ENCODE assay signal across 8 cellular contexts in the genomic region with DNA sequence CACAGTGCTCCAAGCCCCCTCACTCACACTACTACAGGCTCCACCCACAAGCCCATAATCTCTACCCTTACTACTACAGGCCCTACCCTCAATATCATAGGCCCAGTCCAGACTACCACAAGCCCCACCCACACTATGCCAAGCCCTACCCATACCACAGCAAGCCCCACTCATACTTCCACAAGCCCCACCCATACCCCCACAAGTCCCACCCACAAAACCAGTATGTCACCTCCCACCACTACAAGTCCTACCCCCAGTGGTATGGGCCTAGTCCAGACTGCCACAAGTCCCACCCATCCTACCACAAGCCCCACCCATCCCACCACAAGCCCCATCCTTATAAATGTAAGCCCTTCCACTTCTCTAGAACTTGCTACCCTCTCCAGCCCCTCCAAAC. TPM values are rescaled to one million over a fixed set of nuclear protein-coding genes. Genes with fewer than 3 reads are reported as not detected.
A peak's percentile ranks its signal among the peaks of the same experiment; 100 is the strongest.
DNase-seq lines count a peak whose midpoint lies in the region; ATAC-seq and TF ChIP-seq lines count a peak whose summit lies in the region.

No MANE protein-coding gene starts in this region.

- no TSS peak for BruUV-seq in OCI-LY7 (replicated peaks; lab: Mats Ljungman, UMichigan)

- peaks cover 10% of the 10 kb centered on the region; the same call in 1 of the 2 replicates for H3K79me2 ChIP-seq in OCI-LY7 (ENCODE audit: insufficient read depth, low read depth, low read length)

- POLR2A ChIA-PET in OCI-LY7 (lab: Charles Lee) = no interaction called here

- H3K36me3 ChIP-seq in OCI-LY7 (ENCODE audit: insufficient read depth, low read length) (peaks cover 11% of the 10 kb centered on the region; the same call in 1 of the 2 replicates), gastroesophageal sphincter (peaks cover 0 to 85% of the 10 kb centered on the region in 2 donors)

- no peak overlapping the region for H3K4me3 ChIP-seq in OCI-LY7 (ENCODE audit: low read depth, low read length, poor library complexity, severe bottlenecking)
- no peak overlapping the region for H3K4me3 ChIP-seq in gastroesophageal sphincter

- H3K27me3 ChIP-seq in gastroesophageal sphincter = no peaks in the 10 kb centered on the region

- DNase-seq in NCI-H2227 (lab: John Stamatoyannopoulos, UW; ENCODE audit: unreplicated experiment) = peak; percentile 21
- DNase-seq in NCI-H2227 treated with DMSO at 0.1 percent for 48 hours (lab: John Stamatoyannopoulos, UW) = no peak
- DNase-seq in OCI-LY7 (ENCODE audit: low spot score) = peak; percentile 85
- DNase-seq in activated T-cell treated with anti-CD3 and anti-CD28 coated beads for 48 hours (ENCODE audit: low read depth) = peak; percentile 57
- peak; percentile 60 to 66 for DNase-seq in stimulated activated CD8-positive, alpha-beta memory T cell treated with anti-CD3 and anti-CD28 coated beads, Interleukin-15, amount 100 ng/mL, for 48 hours (ENCODE audit: low read depth in 2 of 2)

- no peak overlapping the region for H3K27ac ChIP-seq in OCI-LY7 (ENCODE audit: low read depth, low read length, poor library complexity, severe bottlenecking)
- H3K27ac ChIP-seq in gastroesophageal sphincter = peak overlapping the region in 3 of 4 donors; percentile 18 to 48 (median 35)

- H3K4me1 ChIP-seq in OCI-LY7 (ENCODE audit: insufficient read depth, low read length, poor library complexity, severe bottlenecking) (peaks cover 64% of the 10 kb centered on the region), gastroesophageal sphincter (peaks cover 0 to 94% (median 32%) of the 10 kb centered on the region in 3 donors)

- TF ChIP-seq POLR2A in gastroesophageal sphincter (IDR thresholded peaks at IDR 0.05) = no peak

- H4K20me1 ChIP-seq in OCI-LY7 (ENCODE audit: insufficient read depth, low read length) = no peaks in the 10 kb centered on the region

- no peak for TF ChIP-seq EP300 in gastroesophageal sphincter (IDR thresholded peaks at IDR 0.05)

- ATAC-seq in gastroesophageal sphincter (peak; percentile 37), GM21723 (IDR thresholded peaks at IDR 0.05; ENCODE audit: unreplicated experiment) (no peak), GM21390 (IDR thresholded peaks at IDR 0.05; ENCODE audit: unreplicated experiment) (no peak)

- intact Hi-C loops in OCI-LY7 (cut with micrococcal nuclease; ENCODE audit: unreplicated experiment) = loop anchor here (10.0 kb wide), 1 partner anchor 262 kb away; a partner anchor contains a TSS

- no peaks in the 10 kb centered on the region for H3K9me2 ChIP-seq in OCI-LY7 (ENCODE audit: insufficient read depth, low read length)

- no peak overlapping the region for H2AFZ ChIP-seq in OCI-LY7 (ENCODE audit: low read length)

- no peak for TF ChIP-seq CTCF in OCI-LY7 (conservative IDR thresholded peaks at IDR 0.05; ENCODE audit: low read length)
- no peak for TF ChIP-seq CTCF in gastroesophageal sphincter (IDR thresholded peaks at IDR 0.05)

- no peak overlapping the region for H3K4me2 ChIP-seq in OCI-LY7 (ENCODE audit: low read length)

- CTCF ChIA-PET in OCI-LY7 (lab: Charles Lee; ENCODE audit: unreplicated experiment) = no interaction called here

- H3K9me3 ChIP-seq in OCI-LY7 (ENCODE audit: low read length) = no peaks in the 10 kb centered on the region
- H3K9me3 ChIP-seq in gastroesophageal sphincter = no peaks in the 10 kb centered on the region

RNA-seq across cellular contexts. Expression of a gene that starts 13.8 kb away (rescaled TPM):
- 8.9 and 9.7 TPM in 2 replicates for total RNA-seq in OCI-LY7 (2014; rRNA removed; shearing (Covaris generic))
- total RNA-seq in OCI-LY7 (2022) (26.4 and 40.2 TPM in 2 replicates), gastroesophageal sphincter (100 to 1,000 TPM in 1 of 4 donors, 10 to 100 TPM in 3; 43.3 to 112 (median 64.9) TPM)

RNA-seq across cellular contexts. Expression of a gene that starts 19.9 kb away (rescaled TPM):
- total RNA-seq in OCI-LY7 (2014; rRNA removed; shearing (Covaris generic)) = 70.6 and 72.1 TPM in 2 replicates
- total RNA-seq in OCI-LY7 (2022) (83.5 and 93.3 TPM in 2 replicates), gastroesophageal sphincter (10 to 100 TPM; 26.4 to 44.8 (median 41.4) TPM)

RNA-seq across cellular contexts. Expression of a gene that starts 59.1 kb away (rescaled TPM):
- not detected in 2 replicates for total RNA-seq in OCI-LY7 (2014; rRNA removed; shearing (Covaris generic))
- total RNA-seq in OCI-LY7 (2022) (0.52 TPM in 1 of 2 replicates, not detected in the other), gastroesophageal sphincter (not detected)
